9 cellular contexts compared by ENCODE assay signal in the genomic region with DNA sequence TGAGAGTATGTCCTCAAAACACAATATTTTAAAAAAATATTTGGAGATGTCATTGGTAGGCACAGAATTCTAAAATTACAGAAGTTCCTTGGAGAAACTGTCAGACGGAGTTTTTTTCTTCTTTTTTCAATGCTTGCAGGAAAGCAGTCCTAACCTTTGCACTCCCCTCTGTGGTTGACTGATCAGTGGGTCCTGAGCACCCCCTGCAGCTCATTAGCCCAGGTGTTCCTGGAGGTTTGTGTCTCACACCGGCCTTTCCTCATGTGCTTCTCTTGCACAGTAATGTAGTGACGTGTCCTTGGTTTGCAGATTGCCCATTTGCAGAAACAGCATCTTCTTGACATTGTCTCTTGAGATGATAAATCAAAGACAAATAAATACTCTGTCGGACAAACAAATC.
DNase-seq lines count a peak whose midpoint lies in the region; ATAC-seq, FAIRE-seq and TF ChIP-seq lines count a peak whose summit lies in the region.
"Had no signal": no experiment of that assay in that cellular context is flagged by ENCODE, and none has a peak within 500 bp of the region (broad histone marks: within the 10 kb centered on the region; RNA-seq: fewer than 3 reads in every experiment).

No MANE protein-coding gene starts in this region.

- no peaks in the 10 kb centered on the region for H3K27me3 ChIP-seq in Karpas-422 (ENCODE audit: low read length)
- peaks cover 3% of the 10 kb centered on the region for H3K27me3 ChIP-seq in lower lobe of right lung (ENCODE audit: low read depth)
- H3K27me3 ChIP-seq in MM.1S (replicated peaks; ENCODE audit: insufficient read depth, low read length) = no peaks in the 10 kb centered on the region

- H3K4me2 ChIP-seq in Karpas-422 (ENCODE audit: low read depth, low read length, poor library complexity, severe bottlenecking) = no peak overlapping the region
- H3K4me2 ChIP-seq in MM.1S (ENCODE audit: low read depth, low read length) = no peak overlapping the region

- peaks cover 22% of the 10 kb centered on the region for H3K27me3 Mint-ChIP-seq in activated CD8-positive, alpha-beta T cell treated with anti-CD3 and anti-CD28 coated beads, Interleukin-2, amount 10 ng/mL, durations not matched to agents 7 days and 5 days (ENCODE audit: low read depth)

- no peaks in the 10 kb centered on the region for H3K9me3 Mint-ChIP-seq in activated CD8-positive, alpha-beta T cell treated with anti-CD3 and anti-CD28 coated beads, Interleukin-2, amount 10 ng/mL, durations not matched to agents 7 days and 5 days (ENCODE audit: insufficient read depth)

- no peaks in the 10 kb centered on the region for H3K36me3 Mint-ChIP-seq in activated CD8-positive, alpha-beta T cell treated with anti-CD3 and anti-CD28 coated beads, Interleukin-2, amount 10 ng/mL, durations not matched to agents 7 days and 5 days (ENCODE audit: low read depth)

- no peak overlapping the region for H3K4me3 ChIP-seq in Karpas-422 (ENCODE audit: low read length)
- no peak overlapping the region for H3K4me3 ChIP-seq in lower lobe of right lung
- H3K4me3 ChIP-seq in MM.1S (ENCODE audit: low read length) = no peak overlapping the region

- H3K9me2 ChIP-seq in Karpas-422 (replicated peaks; ENCODE audit: insufficient read depth, low read length) = no peaks in the 10 kb centered on the region
- H3K9me2 ChIP-seq in MM.1S (replicated peaks; ENCODE audit: insufficient read depth, low read length) = no peaks in the 10 kb centered on the region

- H3K36me3 ChIP-seq in Karpas-422 (ENCODE audit: insufficient read depth, low read length) (no peaks in the 10 kb centered on the region), lower lobe of right lung (no peaks in the 10 kb centered on the region), MM.1S (replicated peaks; ENCODE audit: insufficient read depth, low read length) (no peaks in the 10 kb centered on the region)

- H3K4me1 ChIP-seq in Karpas-422 (ENCODE audit: low read length) (peaks cover 8% of the 10 kb centered on the region), lower lobe of right lung (no peaks in the 10 kb centered on the region), MM.1S (ENCODE audit: low read length) (no peaks in the 10 kb centered on the region)

- peak; percentile 85 for ATAC-seq in activated CD8-positive, alpha-beta T cell treated with anti-CD3 and anti-CD28 coated beads, Interleukin-2, amount 10 ng/mL, durations not matched to agents 7 days and 5 days
- peak in 1 of 2 donors; percentile 72 for ATAC-seq in lower lobe of right lung
- ATAC-seq in HG03095 (IDR thresholded peaks at IDR 0.05; ENCODE audit: unreplicated experiment) = no peak
- no peak for ATAC-seq in HG03460 (IDR thresholded peaks at IDR 0.05; ENCODE audit: unreplicated experiment)

- peak; percentile 2 to 15 for DNase-seq in AML-193 (lab: John Stamatoyannopoulos, UW)
- peak; percentile 62 for DNase-seq in Karpas-422
- DNase-seq in activated CD8-positive, alpha-beta T cell treated with anti-CD3 and anti-CD28 coated beads, Interleukin-2, amount 10 ng/mL, durations not matched to agents 7 days and 5 days = peak; percentile 78
- peak; percentile 65 for DNase-seq in lower lobe of right lung
- no peak for DNase-seq in urothelium cell line (ENCODE audit: low spot score)
- DNase-seq in MM.1S = no peak
- DNase-seq: endodermal cell had no signal

- TF ChIP-seq CTCF in lower lobe of right lung (IDR thresholded peaks at IDR 0.05) (peak; percentile 47), MM.1S (IDR thresholded peaks at IDR 0.05; ENCODE audit: low read length) (no peak)

- intact Hi-C loops in lower lobe of right lung (cut with DNase I) = no loop called here

- H3K9ac ChIP-seq in Karpas-422 (ENCODE audit: low read length) = no peak overlapping the region
- H3K9ac ChIP-seq in MM.1S (ENCODE audit: low read length) = no peak overlapping the region

- H4K20me1 ChIP-seq in Karpas-422 (ENCODE audit: insufficient read depth, low read depth, low read length) = no peaks in the 10 kb centered on the region
- H4K20me1 ChIP-seq in MM.1S (ENCODE audit: insufficient read depth, low read length) = no peaks in the 10 kb centered on the region

- H3K79me2 ChIP-seq in Karpas-422 (ENCODE audit: low read length) = no peaks in the 10 kb centered on the region
- H3K79me2 ChIP-seq in MM.1S (ENCODE audit: low read length) = no peaks in the 10 kb centered on the region

- H3K4me1 Mint-ChIP-seq in activated CD8-positive, alpha-beta T cell treated with anti-CD3 and anti-CD28 coated beads, Interleukin-2, amount 10 ng/mL, durations not matched to agents 7 days and 5 days (ENCODE audit: low read depth) = peaks cover 7% of the 10 kb centered on the region
- H3K4me1 Mint-ChIP-seq: endodermal cell had no signal

- H2AFZ ChIP-seq in Karpas-422 (ENCODE audit: low read length) (no peak overlapping the region), MM.1S (ENCODE audit: low read length) (no peak overlapping the region)

- H3K4me3 Mint-ChIP-seq in activated CD8-positive, alpha-beta T cell treated with anti-CD3 and anti-CD28 coated beads, Interleukin-2, amount 10 ng/mL, durations not matched to agents 7 days and 5 days = no peak overlapping the region
- H3K4me3 Mint-ChIP-seq: endodermal cell had no signal

- POLR2A ChIA-PET in activated CD8-positive, alpha-beta T cell treated with anti-CD3 and anti-CD28 coated beads, Interleukin-2, amount 10 ng/mL, durations not matched to agents 7 days and 5 days (lab: Charles Lee) = no interaction called here

- H3F3A ChIP-seq in MM.1S (ENCODE audit: insufficient read depth, low read length) = no peaks in the 10 kb centered on the region

- FAIRE-seq in urothelium cell line (lab: Jason Lieb, UNC) = no peak

- H3K27ac Mint-ChIP-seq in activated CD8-positive, alpha-beta T cell treated with anti-CD3 and anti-CD28 coated beads, Interleukin-2, amount 10 ng/mL, durations not matched to agents 7 days and 5 days = no peak overlapping the region
- H3K27ac Mint-ChIP-seq: endodermal cell had no signal

- H3K27ac ChIP-seq in Karpas-422 (ENCODE audit: low read length) (no peak overlapping the region), lower lobe of right lung (no peak overlapping the region), MM.1S (ENCODE audit: low read length) (no peak overlapping the region)

- no peaks in the 10 kb centered on the region for H3K9me3 ChIP-seq in Karpas-422 (ENCODE audit: low read length)
- H3K9me3 ChIP-seq in lower lobe of right lung = no peaks in the 10 kb centered on the region
- H3K9me3 ChIP-seq in MM.1S (replicated peaks; ENCODE audit: insufficient read depth, low read length) = no peaks in the 10 kb centered on the region

- CTCF ChIA-PET in activated CD8-positive, alpha-beta T cell treated with anti-CD3 and anti-CD28 coated beads, Interleukin-2, amount 10 ng/mL, durations not matched to agents 7 days and 5 days (lab: Charles Lee) = interaction anchor here (0.7 to 2.9 kb wide), 10 partner anchors 11 to 483 kb away, joined by 3 to 24 read pairs (median 6); no protein-coding TSS in a partner anchor

Comparison
In these comparisons a context has a peak if more than half of its experiments do, and no peak if none do; other contexts are left out.
1. DNase-seq: peak in AML-193 (2 of 2), Karpas-422 (single experiment), activated CD8-positive, alpha-beta T cell treated with anti-CD3 and anti-CD28 coated beads, Interleukin-2, amount 10 ng/mL, durations not matched to agents 7 days and 5 days (single experiment) and lower lobe of right lung (single experiment); none in urothelium cell line (single experiment) and MM.1S (single experiment).